In genomic region chr17:82333279-82334171, GRCh38 we compare ENCODE assay signal across 1 cellular context.
TF ChIP-seq lines count a peak whose summit lies in the region.

Gene SECTM1 (minus strand): TSS chr17:82333766. CDS start chr17:82327240, 6,526 bp downstream.

TF ChIP-seq in neural cell, 6 proteins besides CTCF, POLR2A, EP300 and RAD21 (continued from another document):
- TF ChIP-seq MXI1 (conservative IDR thresholded peaks at IDR 0.05; ENCODE audit: poor library complexity, severe bottlenecking) (no peak), TAF1 (IDR thresholded peaks at IDR 0.05; ENCODE audit: low read depth) (no peak)
